Comparison of ENCODE assay signal across 8 cellular contexts in the genomic region with DNA sequence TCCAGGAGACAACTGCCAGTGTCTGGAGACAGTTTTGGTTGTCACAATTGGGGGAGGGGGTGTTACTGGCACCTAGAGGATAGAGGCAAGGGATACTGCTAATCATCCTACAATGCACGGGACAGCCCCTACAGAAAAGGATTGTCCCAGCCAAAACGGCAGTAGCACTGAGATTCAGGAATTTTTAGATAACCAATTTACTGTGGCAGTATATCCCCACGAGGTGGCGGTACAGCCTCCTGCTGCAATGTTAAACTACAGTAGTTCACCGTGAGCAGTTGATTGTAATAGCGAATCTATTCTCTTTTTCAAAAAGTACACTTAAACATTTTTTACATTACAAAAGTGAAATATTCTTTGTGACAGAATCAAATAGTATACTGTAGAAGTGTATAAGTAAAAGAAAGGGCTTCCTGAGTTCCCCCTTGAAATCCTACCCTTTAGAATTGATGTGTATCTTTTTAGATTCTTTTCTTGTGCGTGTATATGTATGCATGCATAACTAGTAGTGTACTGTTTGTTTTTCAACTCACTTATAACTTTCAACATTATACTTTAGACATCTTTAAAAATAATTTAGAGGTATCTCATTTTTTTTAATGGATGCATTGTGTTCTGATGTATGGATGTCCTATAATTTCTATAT. TPM values are rescaled to one million over a fixed set of nuclear protein-coding genes. Genes with fewer than 3 reads are reported as not detected.
DNase-seq lines count a peak whose midpoint lies in the region; ATAC-seq and TF ChIP-seq lines count a peak whose summit lies in the region.
"Not testable (repeated sequence)": the region's sequence is repeated elsewhere in the genome, so short reads cannot be mapped to it uniquely, and the experiment has no call there.

No MANE protein-coding gene starts in this region.

- CTCF ChIA-PET in CD8-positive, alpha-beta memory T cell (lab: Charles Lee) = interaction anchor here (1.5 kb wide), 1 partner anchor 15 kb away, joined by 3 read pairs; no protein-coding TSS in a partner anchor
- CTCF ChIA-PET in MCF 10A (lab: Yijun Ruan, JAX) = not testable (repeated sequence)

- intact Hi-C loops in MCF 10A (cut with micrococcal nuclease); heart right ventricle (cut with DNase I): not testable (repeated sequence)

- H3K4me2 ChIP-seq in osteoblast (ENCODE audit: insufficient read depth, low read length) = peak overlapping the region; percentile 43

- not testable (repeated sequence) for H3K27ac Mint-ChIP-seq in CD8-positive, alpha-beta memory T cell; MCF 10A (ENCODE audit: low read depth, unreplicated experiment)

- POLR2A ChIA-PET in CD8-positive, alpha-beta memory T cell (lab: Charles Lee); MCF 10A (lab: Yijun Ruan, JAX): not testable (repeated sequence)

- H3K27ac ChIP-seq in CD8-positive, alpha-beta memory T cell (ENCODE audit: low read depth, low read length); heart right ventricle; osteoblast (ENCODE audit: low read depth, low read length): not testable (repeated sequence)

- not testable (repeated sequence) for H2AFZ ChIP-seq in osteoblast (ENCODE audit: low read length)

- H3K9me3 Mint-ChIP-seq in CD8-positive, alpha-beta memory T cell; MCF 10A (ENCODE audit: unreplicated experiment): not testable (repeated sequence)

- 9 to 16% methylated on average over 7 of the region's 7 CpGs for WGBS in heart right ventricle, 2 donors

- not testable (repeated sequence) for H3K4me3 Mint-ChIP-seq in CD8-positive, alpha-beta memory T cell; MCF 10A (ENCODE audit: unreplicated experiment)

- H3K36me3 Mint-ChIP-seq in CD8-positive, alpha-beta memory T cell; MCF 10A (ENCODE audit: insufficient read depth, unreplicated experiment): not testable (repeated sequence)

- not testable (repeated sequence) for H3K4me1 ChIP-seq in CD8-positive, alpha-beta memory T cell (ENCODE audit: insufficient read depth, low read length); heart right ventricle; osteoblast (ENCODE audit: insufficient read depth, low read length)

- not testable (repeated sequence) for H3K79me2 ChIP-seq in osteoblast (ENCODE audit: insufficient read depth, low read length)

- not testable (repeated sequence) for H3K4me3 ChIP-seq in CD8-positive, alpha-beta memory T cell (ENCODE audit: low read length); Jurkat, Clone E6-1 (ENCODE audit: low read length); heart right ventricle; osteoblast (ENCODE audit: insufficient read depth, low read length)

- not testable (repeated sequence) for H3K4me1 Mint-ChIP-seq in CD8-positive, alpha-beta memory T cell; MCF 10A (ENCODE audit: insufficient read depth, unreplicated experiment)

- H4K20me1 ChIP-seq in osteoblast (ENCODE audit: insufficient read depth, low read length) = not testable (repeated sequence)

- ATAC-seq in heart right ventricle = peak in 6 of 8 donors; percentile 53 to 72 (median 64)

- DNase-seq in CD8-positive, alpha-beta memory T cell = peak; percentile 32 to 69 (median 42)
- DNase-seq in Jurkat, Clone E6-1 (ENCODE audit: low read depth, low spot score) = peak; percentile 24
- DNase-seq in OCI-M2 (lab: John Stamatoyannopoulos, UW; ENCODE audit: unreplicated experiment) (peak; percentile 10), MCF 10A (ENCODE audit: unreplicated experiment) (peak; percentile 69), heart right ventricle (peak; percentile 44 to 63)
- peak; percentile 15 to 30 for DNase-seq in activated CD4-positive, alpha-beta T cell treated with anti-CD3 and anti-CD28 coated beads, Interleukin-2, amount 50 U/mL, for 24 hours (ENCODE audit: low read depth in 1 of 2, low spot score in 1 of 2)
- DNase-seq in osteoblast (ENCODE audit: insufficient read length, low spot score, missing footprints) = not testable (repeated sequence)
- peak; percentile 38 for DNase-seq in stimulated activated CD8-positive, alpha-beta memory T cell treated with anti-CD3 and anti-CD28 coated beads, Interleukin-7, amount 100 ng/mL, for 24 hours (ENCODE audit: low read depth)

- H3K9me3 ChIP-seq in CD8-positive, alpha-beta memory T cell (ENCODE audit: low read length); heart right ventricle; osteoblast (ENCODE audit: low read depth, low read length): not testable (repeated sequence)

- TF ChIP-seq CTCF in MCF 10A (IDR thresholded peaks at IDR 0.05; ENCODE audit: unreplicated experiment) (peak; percentile 63), heart right ventricle (IDR thresholded peaks at IDR 0.05) (peak; percentile 43 to 70 (median 61)), osteoblast (IDR thresholded peaks at IDR 0.05; ENCODE audit: extremely low read depth, low read depth, low read length) (peak; percentile 42)

- BruUV-seq in MCF 10A (replicated peaks; lab: Mats Ljungman, UMichigan) = not testable (repeated sequence)

- not testable (repeated sequence) for H3K36me3 ChIP-seq in CD8-positive, alpha-beta memory T cell (ENCODE audit: insufficient read depth, low read length); heart right ventricle; osteoblast (ENCODE audit: insufficient read depth, low read length)

- not testable (repeated sequence) for H3K27me3 ChIP-seq in CD8-positive, alpha-beta memory T cell (ENCODE audit: insufficient read depth, low read length, poor library complexity, severe bottlenecking); heart right ventricle; osteoblast (ENCODE audit: insufficient read depth, low read length)

- not testable (repeated sequence) for H3K27me3 Mint-ChIP-seq in CD8-positive, alpha-beta memory T cell; MCF 10A (ENCODE audit: insufficient read depth, unreplicated experiment)

RNA-seq across cellular contexts. Expression of a gene that starts 30.4 kb away (rescaled TPM):
- 1 to 10 TPM; 5.4 to 6.1 TPM for total RNA-seq in CD8-positive, alpha-beta memory T cell
- 3.8 TPM for polyA plus RNA-seq in CD8-positive, alpha-beta memory T cell
- 1.3 TPM for polyA plus RNA-seq in Jurkat, Clone E6-1 (2012; ENCODE audit: insufficient read depth, insufficient read length)
- total RNA-seq in MCF 10A (2022) = 3.3 and 3.7 TPM in 2 replicates
- total RNA-seq in heart right ventricle = 1 to 10 TPM in 1 of 10 donors, under 1 TPM in 9; 0.28 to 1.1 (median 0.79) TPM
- under 1 TPM; 0.22 to 0.35 TPM for polyA plus RNA-seq in heart right ventricle
- 8.7 and 8.8 TPM in 2 replicates for total RNA-seq in osteoblast

RNA-seq across cellular contexts. Expression of a gene that starts 31.4 kb away (rescaled TPM):
- total RNA-seq in CD8-positive, alpha-beta memory T cell = under 1 TPM; 0.09 to 0.11 TPM
- polyA plus RNA-seq in CD8-positive, alpha-beta memory T cell = not detected
- not detected for polyA plus RNA-seq in Jurkat, Clone E6-1 (2012; ENCODE audit: insufficient read depth, insufficient read length)
- 0.22 and 0.23 TPM in 2 replicates for total RNA-seq in MCF 10A (2022)
- total RNA-seq in heart right ventricle = under 1 TPM in 2 of 10 donors, not detected in 8; 0.10 to 0.15 TPM
- polyA plus RNA-seq in heart right ventricle = under 1 TPM; 0.03 to 0.07 TPM
- total RNA-seq in osteoblast = under 0.01 TPM in 1 of 2 replicates, not detected in the other
